Comparison of ENCODE assay signal across 8 cellular contexts in genomic region chr7:7182156-7183060, GRCh38. TPM values are rescaled to one million over a fixed set of nuclear protein-coding genes. Genes with fewer than 3 reads are reported as not detected.
A peak's percentile ranks its signal among the peaks of the same experiment; 100 is the strongest.
DNase-seq lines count a peak whose midpoint lies in the region; TF ChIP-seq lines count a peak whose summit lies in the region.

TSS of gene C1GALT1 (plus strand) at chr7:7182544. CDS start at chr7:7234320, 51,776 bp downstream.

- H3K27ac Mint-ChIP-seq in neural crest cell (ENCODE audit: unreplicated experiment), result peak within 1 kb of the TSS; percentile 21

- peak within 1 kb of the TSS; percentile 73 for H3K4me2 ChIP-seq in MM.1S (ENCODE audit: low read depth, low read length)

- H3K9me3 Mint-ChIP-seq in neural crest cell, result no peaks in the 10 kb centered on the region

- H3K9me3 ChIP-seq in MM.1S (replicated peaks; ENCODE audit: insufficient read depth, low read length) (no peaks in the 10 kb centered on the region), stomach smooth muscle (ENCODE audit: control insufficient read depth in 2 of 2, low read length in 2 of 2) (no peaks in the 10 kb centered on the region)

- H3K9ac ChIP-seq in MM.1S (ENCODE audit: low read length) (peak within 1 kb of the TSS; percentile 85), stomach smooth muscle (ENCODE audit: low read length in 2 of 2) (peak within 1 kb of the TSS; percentile 93 to 95)

- peak within 1 kb of the TSS; percentile 89 for H3K4me3 Mint-ChIP-seq in neural crest cell

- no peaks in the 10 kb centered on the region for H4K20me1 ChIP-seq in MM.1S (ENCODE audit: insufficient read depth, low read length)

- H3K79me2 ChIP-seq in MM.1S (ENCODE audit: low read length), result peaks cover 43% of the 10 kb centered on the region

- peaks cover 2% of the 10 kb centered on the region for H3K27me3 Mint-ChIP-seq in neural crest cell (ENCODE audit: low read depth)

- peak within 1 kb of the TSS; percentile 80 for H2AFZ ChIP-seq in MM.1S (ENCODE audit: low read length)

- H3K27ac ChIP-seq in MM.1S (ENCODE audit: low read length), result peak within 1 kb of the TSS; percentile 96
- H3K27ac ChIP-seq in stomach smooth muscle (ENCODE audit: low read length), result peak within 1 kb of the TSS; percentile 90

- H3F3A ChIP-seq in MM.1S (ENCODE audit: insufficient read depth, low read length), result peaks cover 26% of the 10 kb centered on the region

- TF ChIP-seq CTCF in MM.1S (IDR thresholded peaks at IDR 0.05; ENCODE audit: low read length), result peak; percentile 36
- peak; percentile 43 for TF ChIP-seq CTCF in foreskin fibroblast (IDR thresholded peaks at IDR 0.05; ENCODE audit: low read depth, low read length)
- peak; percentile 62 for TF ChIP-seq CTCF in neural crest cell (conservative IDR thresholded peaks at IDR 0.05)

- peaks cover 18% of the 10 kb centered on the region for H3K4me1 Mint-ChIP-seq in neural crest cell

- no peaks in the 10 kb centered on the region for H3K9me2 ChIP-seq in MM.1S (replicated peaks; ENCODE audit: insufficient read depth, low read length)

- H3K36me3 ChIP-seq in MM.1S (replicated peaks; ENCODE audit: insufficient read depth, low read length) (no peaks in the 10 kb centered on the region), stomach smooth muscle (ENCODE audit: control insufficient read depth in 2 of 2, insufficient read depth in 2 of 2, low read length in 2 of 2) (no peaks in the 10 kb centered on the region)

- no peaks in the 10 kb centered on the region for H3K36me3 Mint-ChIP-seq in neural crest cell (ENCODE audit: low read depth)

- DNase-seq in GF-D8 (lab: John Stamatoyannopoulos, UW) (peak; percentile 98), HCEC 1CT (peak; percentile 98), MM.1S (peak; percentile 96), SIG-M5 (lab: John Stamatoyannopoulos, UW) (peak; percentile 86), activated gamma-delta T cell treated with Interleukin-2 at 50 U/mL for 16 hours (peak; percentile 98), foreskin fibroblast (peak; percentile 99 to 100), neural crest cell (ENCODE audit: low read depth, low spot score) (peak; percentile 86)

- peaks cover 21% of the 10 kb centered on the region for H3K4me1 ChIP-seq in MM.1S (ENCODE audit: low read length)
- H3K4me1 ChIP-seq in stomach smooth muscle (ENCODE audit: control insufficient read depth, insufficient read depth, low read length), result no peaks in the 10 kb centered on the region

- H3K4me3 ChIP-seq in MM.1S (ENCODE audit: low read length) (peak within 1 kb of the TSS; percentile 83), foreskin fibroblast (ENCODE audit: low read depth in 1 of 2, low read length in 2 of 2) (peak within 1 kb of the TSS; percentile 86 to 95), stomach smooth muscle (ENCODE audit: low read length in 2 of 2) (peak within 1 kb of the TSS; percentile 91 to 93)

- H3K27me3 ChIP-seq in MM.1S (replicated peaks; ENCODE audit: insufficient read depth, low read length), result no peaks in the 10 kb centered on the region
- H3K27me3 ChIP-seq in stomach smooth muscle (ENCODE audit: control insufficient read depth in 1 of 2, insufficient read depth in 2 of 2, low read length in 2 of 2), result no peaks in the 10 kb centered on the region

RNA-seq across cellular contexts. Expression of gene C1GALT1, which starts in this region (rescaled TPM):
- total RNA-seq in neural crest cell, result 15.0 and 15.6 TPM in 2 replicates

Comparison
In these comparisons a context has a peak if more than half of its experiments do, and no peak if none do; other contexts are left out.
1. Peak in every context shown above with its lines: DNase-seq, H3K4me3 ChIP-seq and H3K27ac ChIP-seq.